Comparison of ENCODE assay signal across 8 cellular contexts in the genomic region with DNA sequence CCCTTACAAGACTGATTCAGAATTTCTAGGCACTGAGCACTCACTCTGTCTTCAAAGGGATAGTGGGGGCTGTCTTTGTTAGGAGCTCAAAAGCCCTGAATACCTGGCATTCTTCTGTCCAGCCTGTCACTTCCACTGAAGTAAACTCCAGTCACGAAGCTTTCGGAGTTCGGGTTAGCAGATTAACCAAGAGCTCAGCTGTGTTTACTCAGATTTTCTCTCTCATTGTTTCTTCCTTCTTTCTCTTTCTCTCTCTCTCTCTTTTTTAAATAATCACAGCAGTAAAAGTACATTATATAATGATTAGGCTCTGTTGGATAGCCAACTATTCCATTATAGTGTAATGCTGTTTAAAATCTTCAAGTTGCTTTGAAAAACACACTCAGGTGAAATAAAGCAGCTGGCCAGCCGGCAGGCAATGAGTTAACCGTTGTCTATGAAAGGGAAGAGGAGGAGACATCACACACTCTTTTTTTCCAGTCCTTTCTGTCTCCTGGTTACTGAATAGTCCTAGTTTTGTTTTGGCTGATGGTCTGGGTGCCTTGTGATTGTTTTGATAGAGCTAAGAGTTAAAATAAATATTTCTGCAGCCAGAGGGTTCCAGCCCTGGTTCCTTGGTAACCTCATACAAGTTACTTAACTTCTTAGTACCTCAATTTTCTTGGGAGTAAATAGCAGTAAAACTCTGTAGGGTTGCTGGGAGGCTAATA.
DNase-seq lines count a peak whose midpoint lies in the region; ATAC-seq and TF ChIP-seq lines count a peak whose summit lies in the region.
"Had no signal": no experiment of that assay in that cellular context is flagged by ENCODE, and none has a peak within 500 bp of the region (broad histone marks: within the 10 kb centered on the region; RNA-seq: fewer than 3 reads in every experiment).

No MANE protein-coding gene starts in this region.

- intact Hi-C loops in mammary epithelial cell (cut with micrococcal nuclease) = no loop called here

- H3K27me3 ChIP-seq in HUES64 (ENCODE audit: insufficient read depth, low read length) (no peaks in the 10 kb centered on the region), mammary epithelial cell (ENCODE audit: insufficient read depth, low read length) (no peaks in the 10 kb centered on the region), subcutaneous abdominal adipose tissue (ENCODE audit: control insufficient read depth in 5 of 5, insufficient read depth in 4 of 5, low read length in 5 of 5) (no peaks in the 10 kb centered on the region)

- no peak for TF ChIP-seq CTCF in mammary epithelial cell (conservative IDR thresholded peaks at IDR 0.05 in 1 of 2, IDR thresholded peaks at IDR 0.05 in 1 of 2; ENCODE audit: extremely low read depth in 1 of 2, insufficient read depth in 1 of 2, low read depth in 1 of 2, low read length in 2 of 2)

- H3K79me2 ChIP-seq in mammary epithelial cell (ENCODE audit: insufficient read depth, low read length) = no peaks in the 10 kb centered on the region

- dilution Hi-C loops in mammary epithelial cell (cut with HindIII; ENCODE audit: low sequenced_read_pairs) = no loop called here

- DNase-seq in mammary epithelial cell = no peak
- DNase-seq in kidney glomerular epithelial cell (lab: John Stamatoyannopoulos, UW) = peak; percentile 92
- no peak for DNase-seq in T1000 (lab: John Stamatoyannopoulos, UW)
- DNase-seq in activated CD4-positive, alpha-beta T cell treated with anti-CD3 and anti-CD28 coated beads for 48 hours = no peak
- DNase-seq: activated T-cell treated with anti-CD3 and anti-CD28 coated beads, Interleukin-2, amount 50 U/mL, for 1 hour had no signal

- H2AFZ ChIP-seq in mammary epithelial cell (ENCODE audit: low read depth, low read length) = peak overlapping the region; percentile 78

- CTCF ChIA-PET in mammary epithelial cell (lab: Charles Lee; ENCODE audit: low non-redundant PET) = no interaction called here

- H3K36me3 ChIP-seq in HUES64 (ENCODE audit: insufficient read depth, low read length) (no peaks in the 10 kb centered on the region), mammary epithelial cell (ENCODE audit: insufficient read depth, low read length) (no peaks in the 10 kb centered on the region), subcutaneous abdominal adipose tissue (ENCODE audit: control insufficient read depth in 5 of 5, insufficient read depth in 5 of 5, low read length in 5 of 5) (no peaks in the 10 kb centered on the region)

- in situ Hi-C loops in mammary epithelial cell (cut with MboI; ENCODE audit: low sequenced_read_pairs in 2 of 2) = no loop called here

- no peak overlapping the region for H3K4me2 ChIP-seq in mammary epithelial cell (ENCODE audit: insufficient read depth, low read depth, low read length)

- WGBS in HUES64 = 4% methylated on average over 4 of the region's 5 CpGs
- WGBS in mammary epithelial cell (ENCODE audit: low coverage, missing lambda C conversion rate) = 20% methylated on average over 5 of the region's 5 CpGs

- no peaks in the 10 kb centered on the region for H4K20me1 ChIP-seq in mammary epithelial cell (ENCODE audit: insufficient read depth, low read length)

- H3K4me1 ChIP-seq in HUES64 (ENCODE audit: insufficient read depth, low read length) (peaks cover 18% of the 10 kb centered on the region), mammary epithelial cell (ENCODE audit: insufficient read depth, low read length) (no peaks in the 10 kb centered on the region), subcutaneous abdominal adipose tissue (ENCODE audit: control insufficient read depth in 5 of 5, insufficient read depth in 5 of 5, low read length in 5 of 5) (peaks cover 0 to 2% (median 0%) of the 10 kb centered on the region in 5 donors)

- BruUV-seq in mammary epithelial cell (replicated peaks; lab: Mats Ljungman, UMichigan) = no TSS peak

- no peak for ATAC-seq in HG03025 (IDR thresholded peaks at IDR 0.05; ENCODE audit: low FRiP score, unreplicated experiment)

- H3K4me3 ChIP-seq in HUES64 (ENCODE audit: low read length) (peak overlapping the region; percentile 36; the same call in 1 of the 2 replicates), mammary epithelial cell (replicated peaks in 1 of 3; ENCODE audit: insufficient read depth in 1 of 3, low read depth in 2 of 3, low read length in 3 of 3) (no peak overlapping the region), subcutaneous abdominal adipose tissue (ENCODE audit: low read depth in 1 of 5, low read length in 5 of 5) (no peak overlapping the region)

- H3K9ac ChIP-seq in HUES64 (ENCODE audit: low read depth, low read length) (peak overlapping the region; percentile 52; the same call in 1 of the 2 replicates), mammary epithelial cell (ENCODE audit: insufficient read depth, low read length) (no peak overlapping the region), subcutaneous abdominal adipose tissue (ENCODE audit: low read length in 5 of 5) (no peak overlapping the region)

- H3K27ac ChIP-seq in HUES64 (ENCODE audit: low read depth, low read length) = peak overlapping the region; percentile 93
- no peak overlapping the region for H3K27ac ChIP-seq in mammary epithelial cell (ENCODE audit: insufficient read depth, low read depth, low read length)
- peak overlapping the region; percentile 2 for H3K27ac ChIP-seq in subcutaneous abdominal adipose tissue (ENCODE audit: low read depth, low read length)

- H3K9me3 ChIP-seq in HUES64 (ENCODE audit: insufficient read depth, low read depth, low read length) (peaks cover 13% of the 10 kb centered on the region), mammary epithelial cell (replicated peaks; ENCODE audit: insufficient read depth, low read length) (no peaks in the 10 kb centered on the region), subcutaneous abdominal adipose tissue (ENCODE audit: control insufficient read depth in 5 of 5, low read length in 5 of 5) (no peaks in the 10 kb centered on the region)
